Comparison of ENCODE assay signal across 21 cellular contexts in genomic region chr3:57764794-57765193, GRCh38. TPM values are rescaled to one million over a fixed set of nuclear protein-coding genes. Genes with fewer than 3 reads are reported as not detected.
DNase-seq lines count a peak whose midpoint lies in the region; ATAC-seq and TF ChIP-seq lines count a peak whose summit lies in the region.
"Had no signal": no experiment of that assay in that cellular context is flagged by ENCODE, and none has a peak within 500 bp of the region (broad histone marks: within the 10 kb centered on the region; RNA-seq: fewer than 3 reads in every experiment).

No MANE protein-coding gene starts in this region.

- H3F3A ChIP-seq in SK-N-SH (replicated peaks; ENCODE audit: insufficient read depth), result no peaks in the 10 kb centered on the region

- peaks cover 97% of the 10 kb centered on the region for H3K79me2 ChIP-seq in SK-N-SH (ENCODE audit: insufficient read depth)

- peaks cover 0 to 3% of the 10 kb centered on the region in 2 experiments; a peak in 1 of 4 replicates for H3K4me1 ChIP-seq in SK-N-SH (ENCODE audit: control insufficient read depth in 1 of 2, insufficient read depth in 2 of 2, low read depth in 1 of 2, low read length in 1 of 2)
- H3K4me1 ChIP-seq in neutrophil (ENCODE audit: control insufficient read depth in 1 of 2, insufficient read depth in 1 of 2, low read depth in 1 of 2, low read length in 1 of 2), result peaks cover 12 to 15% of the 10 kb centered on the region in 2 experiments

- no peak overlapping the region for H2AFZ ChIP-seq in SK-N-SH (ENCODE audit: low read depth)

- no peaks in the 10 kb centered on the region for H3K27me3 Mint-ChIP-seq in activated naive CD4-positive, alpha-beta T cell treated with anti-CD3 and anti-CD28 coated beads, Interleukin-2, amount 50 U/mL, for 24 hours

- TF ChIP-seq EP300 in SK-N-SH (IDR thresholded peaks at IDR 0.05; ENCODE audit: borderline replicate concordance in 1 of 2, low read depth in 1 of 2, low read length in 1 of 2), result no peak

- H3K27me3 ChIP-seq in SK-N-SH (ENCODE audit: insufficient read depth), result no peaks in the 10 kb centered on the region
- no peaks in the 10 kb centered on the region for H3K27me3 ChIP-seq in neutrophil

- peaks cover 27% of the 10 kb centered on the region for H3K36me3 Mint-ChIP-seq in activated naive CD4-positive, alpha-beta T cell treated with anti-CD3 and anti-CD28 coated beads, Interleukin-2, amount 50 U/mL, for 24 hours
- peaks cover 17 to 20% of the 10 kb centered on the region in 2 donors for H3K36me3 Mint-ChIP-seq in activated naive CD4-positive, alpha-beta T cell treated with anti-CD3 and anti-CD28 coated beads, Interleukin-2, amount 50 U/mL, for 72 hours

- ATAC-seq in activated naive CD4-positive, alpha-beta T cell treated with anti-CD3 and anti-CD28 coated beads, Interleukin-2, amount 50 U/mL, for 72 hours, result no peak
- peak; percentile 93 for ATAC-seq in left lobe of liver

- H3K9ac ChIP-seq in SK-N-SH, result no peak overlapping the region

- H3K27ac ChIP-seq in SK-N-SH (ENCODE audit: low read depth in 2 of 2, low read length in 1 of 2) (no peak overlapping the region), neutrophil (peak overlapping the region; percentile 59)
- H3K27ac ChIP-seq: HL-60 had no signal

- no peak overlapping the region for H3K27ac Mint-ChIP-seq in activated naive CD4-positive, alpha-beta T cell treated with anti-CD3 and anti-CD28 coated beads, Interleukin-2, amount 50 U/mL, for 24 hours
- no peak overlapping the region for H3K27ac Mint-ChIP-seq in activated naive CD4-positive, alpha-beta T cell treated with anti-CD3 and anti-CD28 coated beads, Interleukin-2, amount 50 U/mL, for 72 hours

- CTCF ChIA-PET in SK-N-SH (lab: Yijun Ruan, JAX), result no interaction called here

- TF ChIP-seq CTCF in SK-N-SH (IDR thresholded peaks at IDR 0.05), result no peak
- TF ChIP-seq CTCF in neutrophil (IDR thresholded peaks at IDR 0.05), result no peak

- H3K9me3 ChIP-seq in SK-N-SH, result no peaks in the 10 kb centered on the region
- no peaks in the 10 kb centered on the region for H3K9me3 ChIP-seq in neutrophil

- no peaks in the 10 kb centered on the region for H3K9me2 ChIP-seq in SK-N-SH

- no peaks in the 10 kb centered on the region for H3K9me3 Mint-ChIP-seq in activated naive CD4-positive, alpha-beta T cell treated with anti-CD3 and anti-CD28 coated beads, Interleukin-2, amount 50 U/mL, for 24 hours
- no peaks in the 10 kb centered on the region for H3K9me3 Mint-ChIP-seq in activated naive CD4-positive, alpha-beta T cell treated with anti-CD3 and anti-CD28 coated beads, Interleukin-2, amount 50 U/mL, for 72 hours
- H3K9me3 Mint-ChIP-seq: CD14-positive monocyte had no signal

- POLR2A ChIA-PET in SK-N-SH (lab: Yijun Ruan, JAX), result no interaction called here

- DNase-seq in activated naive CD4-positive, alpha-beta T cell treated with anti-CD3 and anti-CD28 coated beads, Interleukin-2, amount 50 U/mL, for 72 hours (ENCODE audit: low spot score in 2 of 2), result no peak
- DNase-seq in SK-N-SH, result peak; percentile 16
- no peak for DNase-seq in left lobe of liver (ENCODE audit: low spot score)
- no peak for DNase-seq in globus pallidus (ENCODE audit: low spot score)
- no peak for DNase-seq in COLO829 (ENCODE audit: low spot score)
- no peak for DNase-seq in glomerular visceral epithelial cell (ENCODE audit: extremely low spot score)
- DNase-seq: 8988T; DMS53; Kasumi-1; NCI-H1092 treated with DMSO at 0.1 percent for 48 hours; NCI-H146; NCI-H2081 treated with DMSO at 0.1 percent for 48 hours; NCI-H446 treated with DMSO at 0.1 percent for 48 hours; NCI-H69; NK-92 treated with Interleukin-12 subunit alpha and Interleukin-12 subunit beta, amount 100 ng/mL, for 24 hours; RPMI8226; SHP77 treated with DMSO at 0.1 percent for 48 hours had no signal

- H3K4me1 Mint-ChIP-seq in activated naive CD4-positive, alpha-beta T cell treated with anti-CD3 and anti-CD28 coated beads, Interleukin-2, amount 50 U/mL, for 24 hours, result peaks cover 69% of the 10 kb centered on the region

- WGBS in SK-N-SH (ENCODE audit: low lambda C conversion rate), result 91% methylated on average over 2 of the region's 2 CpGs

- peak overlapping the region; percentile 47 for H3K4me3 Mint-ChIP-seq in activated naive CD4-positive, alpha-beta T cell treated with anti-CD3 and anti-CD28 coated beads, Interleukin-2, amount 50 U/mL, for 24 hours
- H3K4me3 Mint-ChIP-seq: CD14-positive monocyte had no signal

- H3K4me3 ChIP-seq in SK-N-SH (ENCODE audit: low read depth in 2 of 2, low read length in 1 of 2) (no peak overlapping the region), neutrophil (ENCODE audit: low read depth in 1 of 2, low read length in 1 of 2) (no peak overlapping the region)

- H3K36me3 ChIP-seq in SK-N-SH (replicated peaks in 1 of 2; ENCODE audit: control insufficient read depth in 1 of 2, insufficient read depth in 2 of 2, low read length in 1 of 2) (peaks cover 0 to 46% of the 10 kb centered on the region in 2 experiments), neutrophil (peaks cover 18% of the 10 kb centered on the region)

- no peak for TF ChIP-seq RAD21 in SK-N-SH (IDR thresholded peaks at IDR 0.05; ENCODE audit: low read length)

- H3K4me2 ChIP-seq in SK-N-SH, result peak overlapping the region; percentile 11; the same call in 1 of the 2 replicates

- H4K20me1 ChIP-seq in SK-N-SH (ENCODE audit: insufficient read depth), result peaks cover 40% of the 10 kb centered on the region

TF ChIP-seq in SK-N-SH, 30 proteins besides CTCF, POLR2A, EP300 and RAD21:
- peak; percentile 42; the same call in 1 of the 2 replicates for TF ChIP-seq RCOR1 (IDR thresholded peaks at IDR 0.05; ENCODE audit: low read length)
- TF ChIP-seq, protein P1, sequence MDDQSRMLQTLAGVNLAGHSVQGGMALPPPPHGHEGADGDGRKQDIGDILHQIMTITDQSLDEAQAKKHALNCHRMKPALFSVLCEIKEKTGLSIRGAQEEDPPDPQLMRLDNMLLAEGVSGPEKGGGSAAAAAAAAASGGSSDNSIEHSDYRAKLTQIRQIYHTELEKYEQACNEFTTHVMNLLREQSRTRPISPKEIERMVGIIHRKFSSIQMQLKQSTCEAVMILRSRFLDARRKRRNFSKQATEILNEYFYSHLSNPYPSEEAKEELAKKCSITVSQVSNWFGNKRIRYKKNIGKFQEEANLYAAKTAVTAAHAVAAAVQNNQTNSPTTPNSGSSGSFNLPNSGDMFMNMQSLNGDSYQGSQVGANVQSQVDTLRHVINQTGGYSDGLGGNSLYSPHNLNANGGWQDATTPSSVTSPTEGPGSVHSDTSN (IDR thresholded peaks at IDR 0.05), result no peak
TF ChIP-seq in SK-N-SH: peak in this region for 1.

RNA-seq across cellular contexts. Expression of gene SLMAP, which starts 8.7 kb away (rescaled TPM):
- 10 to 100 TPM; 44.1 to 44.8 TPM for total RNA-seq in activated naive CD4-positive, alpha-beta T cell treated with anti-CD3 and anti-CD28 coated beads, Interleukin-2, amount 50 U/mL, for 72 hours
- 10.5 and 11.7 TPM in 2 replicates for polyA plus RNA-seq in SK-N-SH (2012; rRNA removed)
- polyA plus RNA-seq in SK-N-SH (2012; cell fraction: cytosol; rRNA removed), result 14.4 and 16.5 TPM in 2 replicates
- 13.9 and 19.8 TPM in 2 replicates for polyA plus RNA-seq in SK-N-SH (2012; cell fraction: nucleus; rRNA removed)
- 29.2 TPM for total RNA-seq in left lobe of liver
